Comparison of ENCODE assay signal across 17 cellular contexts in the genomic region with DNA sequence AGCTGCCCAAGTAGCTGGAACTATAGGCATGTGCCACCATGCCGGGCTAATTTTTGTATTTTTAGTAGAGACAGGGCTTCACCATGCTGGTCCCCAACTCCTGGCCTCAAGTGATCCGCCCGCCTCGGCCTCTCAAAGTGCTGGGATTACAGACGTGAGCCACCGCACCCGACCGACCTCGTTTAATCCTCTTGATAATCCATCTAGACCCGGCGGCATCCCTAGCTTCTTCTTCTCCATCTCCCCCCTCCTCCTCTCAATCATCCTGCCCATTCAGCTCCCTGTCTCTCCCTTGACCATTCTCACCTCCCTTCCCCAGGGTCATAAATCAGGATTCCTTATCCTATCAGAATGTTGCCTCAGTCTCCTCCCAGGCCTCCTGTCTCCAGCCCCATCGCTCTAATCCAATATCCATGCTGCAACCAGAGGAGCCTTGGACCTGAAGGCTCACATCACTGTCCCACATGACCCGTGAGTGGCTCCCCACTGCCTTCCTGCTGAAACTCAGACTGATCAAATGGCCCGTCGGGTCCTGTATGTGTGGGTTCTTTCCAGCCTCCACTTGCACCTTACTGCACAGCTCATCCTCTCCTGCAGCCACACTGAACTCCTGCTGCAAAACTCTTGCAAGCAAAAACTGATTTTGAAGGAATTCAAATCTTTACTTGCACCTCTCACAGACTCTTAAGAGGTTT.
A peak's percentile ranks its signal among the peaks of the same experiment; 100 is the strongest.
DNase-seq lines count a peak whose midpoint lies in the region; ATAC-seq and TF ChIP-seq lines count a peak whose summit lies in the region.
"Had no signal": no experiment of that assay in that cellular context is flagged by ENCODE, and none has a peak within 500 bp of the region (broad histone marks: within the 10 kb centered on the region; RNA-seq: fewer than 3 reads in every experiment).

No MANE protein-coding gene starts in this region.

- intact Hi-C loops in sciatic nerve (cut with DNase I): no loop called here

- DNase-seq in NCI-H82 (lab: John Stamatoyannopoulos, UW): peak; percentile 91
- DNase-seq in WERI-Rb-1: peak; percentile 90
- DNase-seq in left lobe of liver (ENCODE audit: low spot score): peak; percentile 19
- DNase-seq in sciatic nerve (ENCODE audit: low spot score): peak; percentile 28
- no peak for DNase-seq in NCI-H1694 treated with DMSO at 0.1 percent for 48 hours (lab: John Stamatoyannopoulos, UW)
- DNase-seq: BE2C; KG1; NCI-H1092; NCI-H1436; NCI-H2029; NCI-H2227 treated with DMSO at 0.1 percent for 48 hours; NCI-H510A; NK-92 treated with Interleukin-12 subunit alpha and Interleukin-12 subunit beta, amount 100 ng/mL, for 24 hours; SIG-M5 had no signal

- H3K27ac ChIP-seq in WERI-Rb-1: no peak overlapping the region; the same call in 1 of the 2 replicates
- H3K27ac ChIP-seq: RWPE1 had no signal

- no peak overlapping the region for H3K4me3 ChIP-seq in WERI-Rb-1 (ENCODE audit: low read depth, low read length)

- ATAC-seq in left lobe of liver: no peak
- no peak for ATAC-seq in sciatic nerve
- ATAC-seq in GM21529 (IDR thresholded peaks at IDR 0.05; ENCODE audit: unreplicated experiment): no peak
- no peak for ATAC-seq in GM18517 (IDR thresholded peaks at IDR 0.05; ENCODE audit: unreplicated experiment)

- H3K27me3 ChIP-seq in WERI-Rb-1 (ENCODE audit: insufficient read depth, low read depth, severe bottlenecking): no peaks in the 10 kb centered on the region

- no peak for TF ChIP-seq CTCF in WERI-Rb-1 (IDR thresholded peaks at IDR 0.05; ENCODE audit: low read depth, low read length)

- H3K9me3 ChIP-seq in WERI-Rb-1 (ENCODE audit: severe bottlenecking): no peaks in the 10 kb centered on the region
- H3K9me3 ChIP-seq: BE2C had no signal

- H3K36me3 ChIP-seq in WERI-Rb-1: no peaks in the 10 kb centered on the region
- H3K36me3 ChIP-seq: BE2C had no signal
